In genomic region chr3:49683162-49683561, GRCh38 we compare ENCODE assay signal across 37 cellular contexts. TPM values are rescaled to one million over a fixed set of nuclear protein-coding genes. Genes with fewer than 3 reads are reported as not detected.
DNase-seq lines count a peak whose midpoint lies in the region; ATAC-seq, FAIRE-seq and TF ChIP-seq lines count a peak whose summit lies in the region.
"Had no signal": no experiment of that assay in that cellular context is flagged by ENCODE, and none has a peak within 500 bp of the region (broad histone marks: within the 10 kb centered on the region; RNA-seq: fewer than 3 reads in every experiment).

No MANE protein-coding gene starts in this region.

- intact Hi-C loops in HepG2 (cut with micrococcal nuclease; ENCODE audit: unreplicated experiment), result no loop called here
- intact Hi-C loops in right lobe of liver (cut with DNase I), result no loop called here
- intact Hi-C loops in kidney (cut with DNase I), result no loop called here
- intact Hi-C loops in activated T-helper 1 cell treated with anti-CD3 and anti-CD28 coated beads, Interleukin-12 subunit alpha, Interleukin-12 subunit beta, Interleukin-2, Interleukin-4 antibody, amounts not matched to agents 30 ng/mL and 10 ng/mL and 1 ng/mL, durations not matched to agents 14 hours and 24 hours and 36 hours (cut with micrococcal nuclease), result no loop called here

- no peak for FAIRE-seq in HepG2 (lab: Jason Lieb, UNC)
- FAIRE-seq in kidney (lab: Jason Lieb, UNC), result no peak
- FAIRE-seq: A549, bronchial epithelial cell, colon, endothelial cell of umbilical vein, pancreas, RCC 7860, urothelium cell line had no signal

- H3K27ac ChIP-seq in HepG2 (ENCODE audit: extremely low read length, insufficient read depth, low read length) (peak overlapping the region; percentile 36), right lobe of liver (no peak overlapping the region), kidney (ENCODE audit: low read depth in 2 of 2, low read length in 2 of 2) (peak overlapping the region; percentile 27 to 36)
- H3K27ac ChIP-seq: A549, gastrocnemius medialis, GM23248, hepatocyte, pancreas, testis had no signal

- peaks cover 11% of the 10 kb centered on the region for H3K79me2 ChIP-seq in HepG2 (ENCODE audit: insufficient read depth, low read length)
- H3K79me2 ChIP-seq: hepatocyte had no signal

- TF ChIP-seq POLR2A in HepG2 (IDR thresholded peaks at IDR 0.05; ENCODE audit: insufficient read depth in 1 of 2, low read depth in 2 of 2, low read length in 2 of 2), result no peak
- TF ChIP-seq POLR2A in right lobe of liver (IDR thresholded peaks at IDR 0.05), result no peak

- no peaks in the 10 kb centered on the region for H3K4me1 Mint-ChIP-seq in activated T-helper 1 cell treated with anti-CD3 and anti-CD28 coated beads, Interleukin-12 subunit alpha, Interleukin-12 subunit beta, Interleukin-2, Interleukin-4 antibody, amounts not matched to agents 30 ng/mL and 10 ng/mL and 1 ng/mL, durations not matched to agents 14 hours and 24 hours and 36 hours (ENCODE audit: low read depth)

- H3K4me3 Mint-ChIP-seq in activated T-helper 1 cell treated with anti-CD3 and anti-CD28 coated beads, Interleukin-12 subunit alpha, Interleukin-12 subunit beta, Interleukin-2, Interleukin-4 antibody, amounts not matched to agents 30 ng/mL and 10 ng/mL and 1 ng/mL, durations not matched to agents 14 hours and 24 hours and 36 hours, result no peak overlapping the region
- H3K4me3 Mint-ChIP-seq: activated CD8-positive, alpha-beta T cell treated with anti-CD3 and anti-CD28 coated beads, Interleukin-2, amount 10 ng/mL, durations not matched to agents 7 days and 5 days; activated naive CD4-positive, alpha-beta T cell treated with anti-CD3 and anti-CD28 coated beads, Interleukin-2, amount 50 U/mL, for 24 hours; activated T-helper 17 cell treated with anti-CD3 and anti-CD28 coated beads, Interleukin-2, amount 50 U/mL, for 72 hours; CD8-positive, alpha-beta T cell; IgD-negative memory B cell; memory B cell had no signal

- no peak overlapping the region for H3K27ac Mint-ChIP-seq in activated T-helper 1 cell treated with anti-CD3 and anti-CD28 coated beads, Interleukin-12 subunit alpha, Interleukin-12 subunit beta, Interleukin-2, Interleukin-4 antibody, amounts not matched to agents 30 ng/mL and 10 ng/mL and 1 ng/mL, durations not matched to agents 14 hours and 24 hours and 36 hours
- H3K27ac Mint-ChIP-seq: activated CD8-positive, alpha-beta T cell treated with anti-CD3 and anti-CD28 coated beads, Interleukin-2, amount 10 ng/mL, durations not matched to agents 7 days and 5 days; activated naive CD4-positive, alpha-beta T cell treated with anti-CD3 and anti-CD28 coated beads, Interleukin-2, amount 50 U/mL, for 24 hours; activated T-helper 17 cell treated with anti-CD3 and anti-CD28 coated beads, Interleukin-2, amount 50 U/mL, for 72 hours; CD8-positive, alpha-beta T cell; memory B cell had no signal

- no peak overlapping the region for H3K9ac ChIP-seq in HepG2 (ENCODE audit: insufficient read depth, low read depth, low read length)
- no peak overlapping the region for H3K9ac ChIP-seq in kidney (ENCODE audit: low read length in 2 of 2)
- H3K9ac ChIP-seq: GM23248 had no signal

- CTCF ChIA-PET in HepG2 (lab: Yijun Ruan, JAX; ENCODE audit: low intra/inter-chr PET ratio, low total read pairs), result no interaction called here

- H3K27me3 ChIP-seq in HepG2 (ENCODE audit: control insufficient read depth in 1 of 2, insufficient read depth in 2 of 2, low read length in 2 of 2) (no peaks in the 10 kb centered on the region; a peak in 1 of 5 replicates), right lobe of liver (no peaks in the 10 kb centered on the region)
- H3K27me3 ChIP-seq: BE2C, hepatocyte, pancreas, testis had no signal

- H3K36me3 Mint-ChIP-seq in activated T-helper 1 cell treated with anti-CD3 and anti-CD28 coated beads, Interleukin-12 subunit alpha, Interleukin-12 subunit beta, Interleukin-2, Interleukin-4 antibody, amounts not matched to agents 30 ng/mL and 10 ng/mL and 1 ng/mL, durations not matched to agents 14 hours and 24 hours and 36 hours (ENCODE audit: low read depth), result peaks cover 16% of the 10 kb centered on the region
- H3K36me3 Mint-ChIP-seq: IgD-negative memory B cell had no signal

- peaks cover 34% of the 10 kb centered on the region for H3K4me1 ChIP-seq in HepG2 (ENCODE audit: insufficient read depth, low read length)
- peaks cover 0 to 8% (median 0%) of the 10 kb centered on the region in 4 donors for H3K4me1 ChIP-seq in right lobe of liver
- H3K4me1 ChIP-seq in kidney (ENCODE audit: control insufficient read depth in 1 of 2, insufficient read depth in 1 of 2, low read depth in 1 of 2, low read length in 2 of 2), result peaks cover 20 to 30% of the 10 kb centered on the region in 2 donors
- H3K4me1 ChIP-seq: A549, BE2C, pancreas, testis had no signal

- 98% methylated on average over 6 of the region's 6 CpGs for WGBS in HepG2 (ENCODE audit: low lambda C conversion rate)
- 80% methylated on average over 1 of the region's 6 CpGs for WGBS in right lobe of liver (ENCODE audit: insufficient coverage, low coverage, low lambda C conversion rate, missing lambda C conversion rate)

- ATAC-seq in HepG2, result no peak
- ATAC-seq in right lobe of liver, result no peak
- ATAC-seq: A549; activated CD8-positive, alpha-beta T cell treated with anti-CD3 and anti-CD28 coated beads, Interleukin-2, amount 10 ng/mL, durations not matched to agents 7 days and 5 days; activated T-helper 17 cell treated with anti-CD3 and anti-CD28 coated beads, Interleukin-2, amount 50 U/mL, for 72 hours; CD8-positive, alpha-beta T cell; gastrocnemius medialis; left lobe of liver; pancreas had no signal

- no peak for TF ChIP-seq CTCF in HepG2 (CRISPR knock-in tag; IDR thresholded peaks at IDR 0.05)
- no peak for TF ChIP-seq CTCF in right lobe of liver (IDR thresholded peaks at IDR 0.05)
- TF ChIP-seq CTCF in kidney (IDR thresholded peaks at IDR 0.05; ENCODE audit: borderline replicate concordance, extremely low read depth, insufficient read depth), result no peak

- H3K27me3 Mint-ChIP-seq in activated T-helper 1 cell treated with anti-CD3 and anti-CD28 coated beads, Interleukin-12 subunit alpha, Interleukin-12 subunit beta, Interleukin-2, Interleukin-4 antibody, amounts not matched to agents 30 ng/mL and 10 ng/mL and 1 ng/mL, durations not matched to agents 14 hours and 24 hours and 36 hours (ENCODE audit: insufficient read depth), result peaks cover 2% of the 10 kb centered on the region
- H3K27me3 Mint-ChIP-seq: activated naive CD4-positive, alpha-beta T cell treated with anti-CD3 and anti-CD28 coated beads, Interleukin-2, amount 50 U/mL, for 24 hours; activated T-helper 17 cell treated with anti-CD3 and anti-CD28 coated beads, Interleukin-2, amount 50 U/mL, for 72 hours had no signal

- peaks cover 35 to 57% of the 10 kb centered on the region in 2 experiments for H3K36me3 ChIP-seq in HepG2 (replicated peaks in 1 of 2; ENCODE audit: control insufficient read depth in 1 of 2, insufficient read depth in 2 of 2, low read length in 2 of 2)
- peaks cover 0 to 63% (median 25%) of the 10 kb centered on the region in 4 donors for H3K36me3 ChIP-seq in right lobe of liver
- H3K36me3 ChIP-seq in kidney (ENCODE audit: control insufficient read depth in 1 of 2, insufficient read depth in 2 of 2, low read length in 2 of 2), result peaks cover 24 to 54% of the 10 kb centered on the region in 2 donors
- H3K36me3 ChIP-seq: BE2C had no signal

- BruUV-seq in HepG2 (replicated peaks; lab: Mats Ljungman, UMichigan), result TSS peak; percentile 8

- in situ Hi-C loops in HepG2 (cut with HindIII; ENCODE audit: extremely low pct_ligation_motif_present, low pct_unique_long_range_greater_than_20kb), result no loop called here

- TF ChIP-seq RAD21 in HepG2 (CRISPR knock-in tag; IDR thresholded peaks at IDR 0.05), result no peak

- TF ChIP-seq EP300 in HepG2 (IDR thresholded peaks at IDR 0.05; ENCODE audit: low read depth in 2 of 2, low read length in 2 of 2) (no peak), HepG2 (CRISPR knock-in tag; IDR thresholded peaks at IDR 0.05; ENCODE audit: borderline replicate concordance) (no peak)

- H3K4me3 ChIP-seq in HepG2 (replicated peaks in 1 of 3; ENCODE audit: insufficient read depth in 1 of 3, low read depth in 2 of 3, low read length in 3 of 3), result no peak overlapping the region
- no peak overlapping the region for H3K4me3 ChIP-seq in right lobe of liver
- H3K4me3 ChIP-seq in kidney (ENCODE audit: low read length in 2 of 2), result no peak overlapping the region
- H3K4me3 ChIP-seq: A549, gastrocnemius medialis, GM23248, hepatocyte, pancreas, smooth muscle cell, testis had no signal

- no peak for DNase-seq in HepG2 (ENCODE audit: low spot score)
- DNase-seq in right lobe of liver, result no peak
- no peak for DNase-seq in kidney
- no peak for DNase-seq in activated T-helper 1 cell treated with anti-CD3 and anti-CD28 coated beads, Interleukin-12 subunit alpha, Interleukin-12 subunit beta, Interleukin-2, Interleukin-4 antibody, amounts not matched to agents 30 ng/mL and 10 ng/mL and 1 ng/mL, durations not matched to agents 14 hours and 24 hours and 36 hours (ENCODE audit: low spot score)
- no peak for DNase-seq in activated CD4-positive, alpha-beta T cell treated with anti-CD3 and anti-CD28 coated beads, Interleukin-2, amount 50 U/mL, for 1 hour
- DNase-seq in kidney glomerular epithelial cell (lab: John Stamatoyannopoulos, UW), result no peak
- DNase-seq: activated CD4-positive, alpha-beta T cell treated with anti-CD3 and anti-CD28 coated beads for 1 hour; activated CD8-positive, alpha-beta T cell treated with anti-CD3 and anti-CD28 coated beads, Interleukin-2, amount 10 ng/mL, durations not matched to agents 7 days and 5 days; anterior cingulate cortex; BE2C; CD8-positive, alpha-beta T cell; gastrocnemius medialis; GM23248; NCI-H1048; NCI-H2107; NCI-H446 treated with DMSO at 0.1 percent for 48 hours; NCI-H774; SIG-M5; stimulated activated CD4-positive, alpha-beta T cell treated with anti-CD3 and anti-CD28 coated beads, Interleukin-1b, Interleukin-23, amount 100 ng/mL, for 48 hours; stimulated activated naive CD4-positive, alpha-beta T cell treated with Interleukin-2 at 50 U/mL for 16 hours; SW 1271; testis had no signal

- no peaks in the 10 kb centered on the region for H3K9me3 Mint-ChIP-seq in activated T-helper 1 cell treated with anti-CD3 and anti-CD28 coated beads, Interleukin-12 subunit alpha, Interleukin-12 subunit beta, Interleukin-2, Interleukin-4 antibody, amounts not matched to agents 30 ng/mL and 10 ng/mL and 1 ng/mL, durations not matched to agents 14 hours and 24 hours and 36 hours
- H3K9me3 Mint-ChIP-seq: activated naive CD4-positive, alpha-beta T cell treated with anti-CD3 and anti-CD28 coated beads, Interleukin-2, amount 50 U/mL, for 24 hours; activated T-helper 17 cell treated with anti-CD3 and anti-CD28 coated beads, Interleukin-2, amount 50 U/mL, for 72 hours; CD8-positive, alpha-beta T cell; IgD-negative memory B cell; memory B cell had no signal

- POLR2A ChIA-PET in HepG2 (lab: Yijun Ruan, JAX), result interaction anchor here (1.5 kb wide), 1 partner anchor 143 kb away, joined by 7 read pairs; no protein-coding TSS in a partner anchor

- H3K4me2 ChIP-seq in HepG2 (ENCODE audit: low read depth, low read length), result no peak overlapping the region
- H3K4me2 ChIP-seq: A549, hepatocyte, smooth muscle cell had no signal

- no peak overlapping the region for H2AFZ ChIP-seq in HepG2 (ENCODE audit: low read length)
- H2AFZ ChIP-seq: GM23248, hepatocyte had no signal

- H3K9me3 ChIP-seq in HepG2 (ENCODE audit: low read length) (no peaks in the 10 kb centered on the region), right lobe of liver (no peaks in the 10 kb centered on the region), kidney (ENCODE audit: control insufficient read depth in 1 of 2, low read length in 2 of 2) (no peaks in the 10 kb centered on the region)
- H3K9me3 ChIP-seq: A549, BE2C, gastrocnemius medialis, pancreas, testis had no signal

- H4K20me1 ChIP-seq in HepG2 (ENCODE audit: insufficient read depth, low read length), result peaks cover 3% of the 10 kb centered on the region; the same call in 1 of the 2 replicates

RNA-seq across cellular contexts. Expression of gene MST1, which starts 6.1 kb away (rescaled TPM):
- total RNA-seq in HepG2 (2016; rRNA removed; fragmentation: Illumina TruSeq; extraction: Trizol), result 26.7 and 189 TPM in 2 replicates
- 15.3 and 18.3 TPM in 2 replicates for total RNA-seq in HepG2 (2016; cell fraction: cytosol; rRNA removed; fragmentation: Illumina TruSeq; extraction: Trizol; ENCODE audit: low read depth)
- 25.3 and 197 TPM in 2 replicates for total RNA-seq in HepG2 (2016; cell fraction: insoluble cytoplasmic fraction; rRNA removed; fragmentation: Illumina TruSeq; extraction: Trizol)
- total RNA-seq in HepG2 (2016; cell fraction: membrane; rRNA removed; fragmentation: Illumina TruSeq; extraction: Trizol), result 14.6 and 16.5 TPM in 2 replicates
- total RNA-seq in HepG2 (2016; cell fraction: nucleus; rRNA removed; fragmentation: Illumina TruSeq; extraction: Trizol), result 267 and 300 TPM in 2 replicates
- 452 and 686 TPM in 2 replicates for polyA plus RNA-seq in HepG2 (2011; rRNA removed)
- 174 and 178 TPM in 2 replicates for polyA plus RNA-seq in HepG2 (2011; cell fraction: cytosol; rRNA removed)
- 7,383 and 7,818 TPM in 2 replicates for polyA plus RNA-seq in HepG2 (2011; cell fraction: nucleus; rRNA removed)
- 313 and 330 TPM in 2 replicates for polyA plus RNA-seq in HepG2 (2012)
- 6.2 and 6.6 TPM in 2 replicates for polyA plus RNA-seq in HepG2 (2016; cell fraction: cytosol; fragmentation: Illumina TruSeq; extraction: Trizol; ENCODE audit: low read depth)
- polyA plus RNA-seq in HepG2 (2016; cell fraction: insoluble cytoplasmic fraction; fragmentation: Illumina TruSeq; extraction: Trizol; ENCODE audit: low read depth), result 20.9 and 21.3 TPM in 2 replicates
- 9.6 and 10.0 TPM in 2 replicates for polyA plus RNA-seq in HepG2 (2016; cell fraction: membrane; fragmentation: Illumina TruSeq; extraction: Trizol; ENCODE audit: low read depth)
- 695 and 762 TPM in 2 replicates for polyA plus RNA-seq in HepG2 (2016; cell fraction: nucleus; fragmentation: Illumina TruSeq; extraction: Trizol; ENCODE audit: insufficient read depth, low read depth)
- 3.2 and 148 TPM in 2 replicates for polyA minus RNA-seq in HepG2 (2011; rRNA and poly(A)+ RNA removed; ENCODE audit: low replicate concordance)
- polyA minus RNA-seq in HepG2 (2011; cell fraction: cytosol; rRNA and poly(A)+ RNA removed), result 42.2 and 50.5 TPM in 2 replicates
- 323 and 384 TPM in 2 replicates for polyA minus RNA-seq in HepG2 (2011; cell fraction: nucleus; rRNA and poly(A)+ RNA removed)
- total RNA-seq in right lobe of liver, result 100 to 1,000 TPM; 321 to 695 (median 632) TPM
- 77.3 TPM for total RNA-seq in kidney
- polyA plus RNA-seq in kidney (ENCODE audit: insufficient read depth, low read depth, low replicate concordance), result 152 TPM
- total RNA-seq in activated T-helper 1 cell treated with anti-CD3 and anti-CD28 coated beads, Interleukin-12 subunit alpha, Interleukin-12 subunit beta, Interleukin-2, Interleukin-4 antibody, amounts not matched to agents 30 ng/mL and 10 ng/mL and 1 ng/mL, durations not matched to agents 14 hours and 24 hours and 36 hours, result 6.5 and 8.2 TPM in 2 replicates

RNA-seq across cellular contexts. Expression of gene RNF123, which starts 6.2 kb away (rescaled TPM):
- total RNA-seq in HepG2 (2016; rRNA removed; fragmentation: Illumina TruSeq; extraction: Trizol), result 16.1 and 29.9 TPM in 2 replicates
- total RNA-seq in HepG2 (2016; cell fraction: cytosol; rRNA removed; fragmentation: Illumina TruSeq; extraction: Trizol; ENCODE audit: low read depth), result 7.6 and 8.9 TPM in 2 replicates
- 12.8 and 27.1 TPM in 2 replicates for total RNA-seq in HepG2 (2016; cell fraction: insoluble cytoplasmic fraction; rRNA removed; fragmentation: Illumina TruSeq; extraction: Trizol)
- 10.8 and 12.7 TPM in 2 replicates for total RNA-seq in HepG2 (2016; cell fraction: membrane; rRNA removed; fragmentation: Illumina TruSeq; extraction: Trizol)
- total RNA-seq in HepG2 (2016; cell fraction: nucleus; rRNA removed; fragmentation: Illumina TruSeq; extraction: Trizol), result 28.7 and 34.7 TPM in 2 replicates
- polyA plus RNA-seq in HepG2 (2011; rRNA removed), result 82.2 and 91.9 TPM in 2 replicates
- 37.9 and 55.2 TPM in 2 replicates for polyA plus RNA-seq in HepG2 (2011; cell fraction: cytosol; rRNA removed)
- 455 and 594 TPM in 2 replicates for polyA plus RNA-seq in HepG2 (2011; cell fraction: nucleus; rRNA removed)
- 27.9 and 34.2 TPM in 2 replicates for polyA plus RNA-seq in HepG2 (2012)
- 8.1 and 10.5 TPM in 2 replicates for polyA plus RNA-seq in HepG2 (2016; cell fraction: cytosol; fragmentation: Illumina TruSeq; extraction: Trizol; ENCODE audit: low read depth)
- polyA plus RNA-seq in HepG2 (2016; cell fraction: insoluble cytoplasmic fraction; fragmentation: Illumina TruSeq; extraction: Trizol; ENCODE audit: low read depth), result 17.1 and 25.1 TPM in 2 replicates
- polyA plus RNA-seq in HepG2 (2016; cell fraction: membrane; fragmentation: Illumina TruSeq; extraction: Trizol; ENCODE audit: low read depth), result 14.9 and 15.8 TPM in 2 replicates
- 108 and 116 TPM in 2 replicates for polyA plus RNA-seq in HepG2 (2016; cell fraction: nucleus; fragmentation: Illumina TruSeq; extraction: Trizol; ENCODE audit: insufficient read depth, low read depth)
- 88.9 and 105 TPM in 2 replicates for polyA minus RNA-seq in HepG2 (2011; rRNA and poly(A)+ RNA removed; ENCODE audit: low replicate concordance)
- 26.2 and 30.5 TPM in 2 replicates for polyA minus RNA-seq in HepG2 (2011; cell fraction: cytosol; rRNA and poly(A)+ RNA removed)
- polyA minus RNA-seq in HepG2 (2011; cell fraction: nucleus; rRNA and poly(A)+ RNA removed), result 55.9 and 56.4 TPM in 2 replicates
- 10 to 100 TPM; 32.4 to 48.3 (median 39.9) TPM for total RNA-seq in right lobe of liver
- total RNA-seq in kidney, result 43.7 TPM
- 41.7 TPM for polyA plus RNA-seq in kidney (ENCODE audit: insufficient read depth, low read depth, low replicate concordance)
- 53.8 and 54.3 TPM in 2 replicates for total RNA-seq in activated T-helper 1 cell treated with anti-CD3 and anti-CD28 coated beads, Interleukin-12 subunit alpha, Interleukin-12 subunit beta, Interleukin-2, Interleukin-4 antibody, amounts not matched to agents 30 ng/mL and 10 ng/mL and 1 ng/mL, durations not matched to agents 14 hours and 24 hours and 36 hours

RNA-seq across cellular contexts. Expression of gene APEH, which starts 9.0 kb away (rescaled TPM):
- total RNA-seq in HepG2 (2016; rRNA removed; fragmentation: Illumina TruSeq; extraction: Trizol), result 116 and 130 TPM in 2 replicates
- 32.8 and 39.1 TPM in 2 replicates for total RNA-seq in HepG2 (2016; cell fraction: cytosol; rRNA removed; fragmentation: Illumina TruSeq; extraction: Trizol; ENCODE audit: low read depth)
- total RNA-seq in HepG2 (2016; cell fraction: insoluble cytoplasmic fraction; rRNA removed; fragmentation: Illumina TruSeq; extraction: Trizol), result 118 and 134 TPM in 2 replicates
- total RNA-seq in HepG2 (2016; cell fraction: membrane; rRNA removed; fragmentation: Illumina TruSeq; extraction: Trizol), result 57.5 and 60.4 TPM in 2 replicates
- 99.4 and 109 TPM in 2 replicates for total RNA-seq in HepG2 (2016; cell fraction: nucleus; rRNA removed; fragmentation: Illumina TruSeq; extraction: Trizol)
- polyA plus RNA-seq in HepG2 (2011; rRNA removed), result 116 and 123 TPM in 2 replicates
- 95.0 and 116 TPM in 2 replicates for polyA plus RNA-seq in HepG2 (2011; cell fraction: cytosol; rRNA removed)
- 227 and 231 TPM in 2 replicates for polyA plus RNA-seq in HepG2 (2011; cell fraction: nucleus; rRNA removed)
- 110 and 113 TPM in 2 replicates for polyA plus RNA-seq in HepG2 (2012)
- 22.6 and 23.9 TPM in 2 replicates for polyA plus RNA-seq in HepG2 (2016; cell fraction: cytosol; fragmentation: Illumina TruSeq; extraction: Trizol; ENCODE audit: low read depth)
- 87.5 and 96.0 TPM in 2 replicates for polyA plus RNA-seq in HepG2 (2016; cell fraction: insoluble cytoplasmic fraction; fragmentation: Illumina TruSeq; extraction: Trizol; ENCODE audit: low read depth)
- 27.9 and 31.1 TPM in 2 replicates for polyA plus RNA-seq in HepG2 (2016; cell fraction: membrane; fragmentation: Illumina TruSeq; extraction: Trizol; ENCODE audit: low read depth)
- 137 and 152 TPM in 2 replicates for polyA plus RNA-seq in HepG2 (2016; cell fraction: nucleus; fragmentation: Illumina TruSeq; extraction: Trizol; ENCODE audit: insufficient read depth, low read depth)
- 481 and 533 TPM in 2 replicates for polyA minus RNA-seq in HepG2 (2011; rRNA and poly(A)+ RNA removed; ENCODE audit: low replicate concordance)
- polyA minus RNA-seq in HepG2 (2011; cell fraction: cytosol; rRNA and poly(A)+ RNA removed), result 94.8 and 99.0 TPM in 2 replicates
- polyA minus RNA-seq in HepG2 (2011; cell fraction: nucleus; rRNA and poly(A)+ RNA removed), result 120 and 143 TPM in 2 replicates
- 100 to 1,000 TPM in 2 of 6 experiments, 10 to 100 TPM in 4; 60.9 to 114 (median 90.5) TPM for total RNA-seq in right lobe of liver
- total RNA-seq in kidney, result 143 TPM
- 138 TPM for polyA plus RNA-seq in kidney (ENCODE audit: insufficient read depth, low read depth, low replicate concordance)
- 113 and 115 TPM in 2 replicates for total RNA-seq in activated T-helper 1 cell treated with anti-CD3 and anti-CD28 coated beads, Interleukin-12 subunit alpha, Interleukin-12 subunit beta, Interleukin-2, Interleukin-4 antibody, amounts not matched to agents 30 ng/mL and 10 ng/mL and 1 ng/mL, durations not matched to agents 14 hours and 24 hours and 36 hours

RNA-seq across cellular contexts. Expression of gene AMIGO3, which starts 36.3 kb away (rescaled TPM):
- total RNA-seq in HepG2 (2016; rRNA removed; fragmentation: Illumina TruSeq; extraction: Trizol) (0.35 TPM in 1 of 2 replicates, not detected in the other), right lobe of liver (1 to 10 TPM in 1 of 6 experiments, under 1 TPM in 3, not detected in 2; 0.07 to 2.4 (median 0.64) TPM), kidney (not detected)
- 0.18 and 0.51 TPM in 2 replicates for total RNA-seq in HepG2 (2016; cell fraction: cytosol; rRNA removed; fragmentation: Illumina TruSeq; extraction: Trizol; ENCODE audit: low read depth)
- 0.13 and 0.45 TPM in 2 replicates for total RNA-seq in HepG2 (2016; cell fraction: insoluble cytoplasmic fraction; rRNA removed; fragmentation: Illumina TruSeq; extraction: Trizol)
- 0.19 TPM in 1 of 2 replicates, not detected in the other for total RNA-seq in HepG2 (2016; cell fraction: membrane; rRNA removed; fragmentation: Illumina TruSeq; extraction: Trizol)
- total RNA-seq in HepG2 (2016; cell fraction: nucleus; rRNA removed; fragmentation: Illumina TruSeq; extraction: Trizol), result not detected in 2 replicates
- polyA plus RNA-seq in HepG2 (2011; rRNA removed) (0.21 TPM in 1 of 2 replicates, not detected in the other), kidney (ENCODE audit: insufficient read depth, low read depth, low replicate concordance) (0.73 TPM)
- 0.03 and 0.07 TPM in 2 replicates for polyA plus RNA-seq in HepG2 (2011; cell fraction: cytosol; rRNA removed)
- 3.1 and 7.8 TPM in 2 replicates for polyA plus RNA-seq in HepG2 (2011; cell fraction: nucleus; rRNA removed)
- polyA plus RNA-seq in HepG2 (2012), result 0.36 TPM in 1 of 2 replicates, not detected in the other
- polyA plus RNA-seq in HepG2 (2016; cell fraction: cytosol; fragmentation: Illumina TruSeq; extraction: Trizol; ENCODE audit: low read depth), result 0.40 and 0.44 TPM in 2 replicates
- polyA plus RNA-seq in HepG2 (2016; cell fraction: insoluble cytoplasmic fraction; fragmentation: Illumina TruSeq; extraction: Trizol; ENCODE audit: low read depth), result 0.73 and 0.79 TPM in 2 replicates
- 0.40 and 0.43 TPM in 2 replicates for polyA plus RNA-seq in HepG2 (2016; cell fraction: membrane; fragmentation: Illumina TruSeq; extraction: Trizol; ENCODE audit: low read depth)
- 0.53 and 1.7 TPM in 2 replicates for polyA plus RNA-seq in HepG2 (2016; cell fraction: nucleus; fragmentation: Illumina TruSeq; extraction: Trizol; ENCODE audit: insufficient read depth, low read depth)
- 1.8 and 3.5 TPM in 2 replicates for polyA minus RNA-seq in HepG2 (2011; rRNA and poly(A)+ RNA removed; ENCODE audit: low replicate concordance)
- polyA minus RNA-seq in HepG2 (2011; cell fraction: cytosol; rRNA and poly(A)+ RNA removed), result 0.26 and 0.30 TPM in 2 replicates
- 0.75 and 2.1 TPM in 2 replicates for polyA minus RNA-seq in HepG2 (2011; cell fraction: nucleus; rRNA and poly(A)+ RNA removed)
- total RNA-seq in activated T-helper 1 cell treated with anti-CD3 and anti-CD28 coated beads, Interleukin-12 subunit alpha, Interleukin-12 subunit beta, Interleukin-2, Interleukin-4 antibody, amounts not matched to agents 30 ng/mL and 10 ng/mL and 1 ng/mL, durations not matched to agents 14 hours and 24 hours and 36 hours, result 0.39 TPM in 1 of 2 replicates, not detected in the other
- total RNA-seq: bronchial epithelial cell, endothelial cell of umbilical vein, GM23248, left lobe of liver, pancreas had no signal
- polyA plus RNA-seq: fibroblast of lung had no signal

RNA-seq across cellular contexts. Expression of gene GMPPB, which starts 40.6 kb away (rescaled TPM):
- total RNA-seq in HepG2 (2016; rRNA removed; fragmentation: Illumina TruSeq; extraction: Trizol), result 21.7 and 23.1 TPM in 2 replicates
- 3.9 and 5.4 TPM in 2 replicates for total RNA-seq in HepG2 (2016; cell fraction: cytosol; rRNA removed; fragmentation: Illumina TruSeq; extraction: Trizol; ENCODE audit: low read depth)
- 21.2 and 23.8 TPM in 2 replicates for total RNA-seq in HepG2 (2016; cell fraction: insoluble cytoplasmic fraction; rRNA removed; fragmentation: Illumina TruSeq; extraction: Trizol)
- 7.3 and 8.9 TPM in 2 replicates for total RNA-seq in HepG2 (2016; cell fraction: membrane; rRNA removed; fragmentation: Illumina TruSeq; extraction: Trizol)
- 14.9 and 16.7 TPM in 2 replicates for total RNA-seq in HepG2 (2016; cell fraction: nucleus; rRNA removed; fragmentation: Illumina TruSeq; extraction: Trizol)
- polyA plus RNA-seq in HepG2 (2011; rRNA removed), result 6.5 and 9.1 TPM in 2 replicates
- polyA plus RNA-seq in HepG2 (2011; cell fraction: cytosol; rRNA removed), result 6.3 and 8.4 TPM in 2 replicates
- 15.5 and 21.5 TPM in 2 replicates for polyA plus RNA-seq in HepG2 (2011; cell fraction: nucleus; rRNA removed)
- polyA plus RNA-seq in HepG2 (2012), result 4.8 and 5.8 TPM in 2 replicates
- polyA plus RNA-seq in HepG2 (2016; cell fraction: cytosol; fragmentation: Illumina TruSeq; extraction: Trizol; ENCODE audit: low read depth), result 3.3 and 3.7 TPM in 2 replicates
- 17.8 and 18.8 TPM in 2 replicates for polyA plus RNA-seq in HepG2 (2016; cell fraction: insoluble cytoplasmic fraction; fragmentation: Illumina TruSeq; extraction: Trizol; ENCODE audit: low read depth)
- 4.7 and 5.8 TPM in 2 replicates for polyA plus RNA-seq in HepG2 (2016; cell fraction: membrane; fragmentation: Illumina TruSeq; extraction: Trizol; ENCODE audit: low read depth)
- 23.9 and 25.9 TPM in 2 replicates for polyA plus RNA-seq in HepG2 (2016; cell fraction: nucleus; fragmentation: Illumina TruSeq; extraction: Trizol; ENCODE audit: insufficient read depth, low read depth)
- 21.4 and 30.7 TPM in 2 replicates for polyA minus RNA-seq in HepG2 (2011; rRNA and poly(A)+ RNA removed; ENCODE audit: low replicate concordance)
- 4.2 and 5.6 TPM in 2 replicates for polyA minus RNA-seq in HepG2 (2011; cell fraction: cytosol; rRNA and poly(A)+ RNA removed)
- polyA minus RNA-seq in HepG2 (2011; cell fraction: nucleus; rRNA and poly(A)+ RNA removed), result 12.6 and 20.3 TPM in 2 replicates
- 10 to 100 TPM; 12.2 to 34.2 (median 25.6) TPM for total RNA-seq in right lobe of liver
- 37.4 TPM for total RNA-seq in kidney
- 25.0 TPM for polyA plus RNA-seq in kidney (ENCODE audit: insufficient read depth, low read depth, low replicate concordance)
- 49.1 and 49.2 TPM in 2 replicates for total RNA-seq in activated T-helper 1 cell treated with anti-CD3 and anti-CD28 coated beads, Interleukin-12 subunit alpha, Interleukin-12 subunit beta, Interleukin-2, Interleukin-4 antibody, amounts not matched to agents 30 ng/mL and 10 ng/mL and 1 ng/mL, durations not matched to agents 14 hours and 24 hours and 36 hours

Comparison
In these comparisons a context has a peak if more than half of its experiments do, and no peak if none do; other contexts are left out.
1. H3K27ac ChIP-seq: peak in HepG2 (single experiment) and kidney (2 of 2); none in right lobe of liver (0 of 3).